13 cellular contexts compared by ENCODE assay signal in the genomic region with DNA sequence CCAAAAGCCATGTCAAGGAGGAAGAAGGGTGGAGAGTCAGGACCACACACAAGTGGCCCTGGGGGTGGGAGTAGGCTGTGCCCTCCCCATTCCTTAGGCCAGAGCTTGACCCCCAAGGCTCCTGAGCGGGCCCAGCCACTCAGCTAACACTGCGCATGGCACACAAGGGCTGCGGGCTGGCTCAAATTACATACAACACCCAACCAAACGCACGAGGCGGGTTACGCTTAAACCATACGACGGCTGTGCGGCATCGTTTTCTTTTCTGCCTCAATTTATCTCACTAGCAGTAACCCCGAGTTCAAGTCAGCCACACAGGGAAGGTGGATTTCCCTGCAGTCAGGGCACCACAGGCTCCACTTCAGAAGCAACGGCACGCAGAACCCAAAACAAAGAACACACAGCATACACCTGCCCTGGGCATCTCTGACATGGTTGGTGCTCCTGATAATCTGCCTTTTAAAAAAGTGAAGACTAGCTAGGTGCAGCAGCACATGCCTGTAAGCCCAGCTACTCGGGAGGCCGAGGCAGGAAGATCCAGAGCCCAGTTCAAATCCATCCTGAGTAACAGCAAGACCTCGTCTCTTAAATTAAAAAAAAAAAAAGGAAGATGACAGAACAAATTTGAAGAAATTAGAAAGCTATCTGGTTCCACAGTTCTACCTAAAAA. TPM values are rescaled to one million over a fixed set of nuclear protein-coding genes. Genes with fewer than 3 reads are reported as not detected.
DNase-seq lines count a peak whose midpoint lies in the region; ATAC-seq, FAIRE-seq and TF ChIP-seq lines count a peak whose summit lies in the region.
"Had no signal": no experiment of that assay in that cellular context is flagged by ENCODE, and none has a peak within 500 bp of the region (broad histone marks: within the 10 kb centered on the region; RNA-seq: fewer than 3 reads in every experiment).

No MANE protein-coding gene starts in this region.

- H3K27me3 ChIP-seq in breast epithelium: no peaks in the 10 kb centered on the region
- no peaks in the 10 kb centered on the region; a peak in 1 of 5 replicates for H3K27me3 ChIP-seq in HepG2 (ENCODE audit: control insufficient read depth in 1 of 2, insufficient read depth in 2 of 2, low read length in 2 of 2)
- H3K27me3 ChIP-seq in upper lobe of right lung: no peaks in the 10 kb centered on the region
- no peaks in the 10 kb centered on the region for H3K27me3 ChIP-seq in vagina

- peaks cover 23% of the 10 kb centered on the region for H3K4me1 Mint-ChIP-seq in MCF 10A (ENCODE audit: insufficient read depth, unreplicated experiment)

- H3K9me3 ChIP-seq in breast epithelium: no peaks in the 10 kb centered on the region
- no peaks in the 10 kb centered on the region for H3K9me3 ChIP-seq in HepG2 (ENCODE audit: low read length)
- H3K9me3 ChIP-seq in upper lobe of right lung: no peaks in the 10 kb centered on the region
- no peaks in the 10 kb centered on the region for H3K9me3 ChIP-seq in vagina
- H3K9me3 ChIP-seq: left ventricle myocardium inferior had no signal

- H3K9ac ChIP-seq in HepG2 (ENCODE audit: insufficient read depth, low read depth, low read length): no peak overlapping the region

- whole genome bisulfite sequencing in HepG2 (ENCODE audit: low lambda C conversion rate): 93% methylated on average over 17 of the region's 17 CpGs

- H3K4me2 ChIP-seq in HepG2 (ENCODE audit: low read depth, low read length): peak overlapping the region; percentile 94

- H3K4me3 ChIP-seq in breast epithelium: no peak overlapping the region
- no peak overlapping the region for H3K4me3 ChIP-seq in HepG2 (replicated peaks in 1 of 3; ENCODE audit: insufficient read depth in 1 of 3, low read depth in 2 of 3, low read length in 3 of 3)
- no peak overlapping the region for H3K4me3 ChIP-seq in upper lobe of right lung
- no peak overlapping the region for H3K4me3 ChIP-seq in vagina
- H3K4me3 ChIP-seq: left ventricle myocardium inferior had no signal

- peak overlapping the region; percentile 16 for H3K27ac Mint-ChIP-seq in MCF 10A (ENCODE audit: low read depth, unreplicated experiment)

- H3K9me3 Mint-ChIP-seq in MCF 10A (ENCODE audit: unreplicated experiment): no peaks in the 10 kb centered on the region

- intact Hi-C loops in MCF 10A (cut with micrococcal nuclease) (no loop called here), breast epithelium (cut with DNase I; ENCODE audit: low total_unique reads) (no loop called here), HepG2 (cut with micrococcal nuclease; ENCODE audit: unreplicated experiment) (no loop called here), upper lobe of right lung (cut with DNase I) (no loop called here), vagina (cut with DNase I) (no loop called here)

- TF ChIP-seq POLR2A in breast epithelium (IDR thresholded peaks at IDR 0.05): no peak
- TF ChIP-seq POLR2A in HepG2 (IDR thresholded peaks at IDR 0.05; ENCODE audit: insufficient read depth in 1 of 2, low read depth in 2 of 2, low read length in 2 of 2): no peak
- no peak for TF ChIP-seq POLR2A in vagina (IDR thresholded peaks at IDR 0.05)

- TF ChIP-seq EP300 in HepG2 (IDR thresholded peaks at IDR 0.05; ENCODE audit: low read depth in 2 of 2, low read length in 2 of 2) (no peak), HepG2 (CRISPR knock-in tag; IDR thresholded peaks at IDR 0.05; ENCODE audit: borderline replicate concordance) (no peak)

- BruUV-seq in MCF 10A (replicated peaks; lab: Mats Ljungman, UMichigan) (no TSS peak), HepG2 (replicated peaks; lab: Mats Ljungman, UMichigan) (no TSS peak)

- in situ Hi-C loops in HepG2 (cut with HindIII; ENCODE audit: extremely low pct_ligation_motif_present, low pct_unique_long_range_greater_than_20kb): no loop called here

- H3K4me1 ChIP-seq in breast epithelium (peaks cover 3 to 13% of the 10 kb centered on the region in 2 donors), HepG2 (ENCODE audit: insufficient read depth, low read length) (peaks cover 35% of the 10 kb centered on the region), upper lobe of right lung (peaks cover 30% of the 10 kb centered on the region), vagina (peaks cover 67% of the 10 kb centered on the region)

- FAIRE-seq in HepG2 (lab: Jason Lieb, UNC): no peak
- FAIRE-seq: TTC549 had no signal

- no peak for TF ChIP-seq CTCF in MCF 10A (IDR thresholded peaks at IDR 0.05; ENCODE audit: unreplicated experiment)
- no peak for TF ChIP-seq CTCF in breast epithelium (IDR thresholded peaks at IDR 0.05)
- TF ChIP-seq CTCF in VCaP (conservative IDR thresholded peaks at IDR 0.05): no peak
- no peak for TF ChIP-seq CTCF in HepG2 (CRISPR knock-in tag; IDR thresholded peaks at IDR 0.05)
- TF ChIP-seq CTCF in upper lobe of right lung (IDR thresholded peaks at IDR 0.05): no peak
- no peak for TF ChIP-seq CTCF in vagina (IDR thresholded peaks at IDR 0.05)

- POLR2A ChIA-PET in MCF 10A (lab: Yijun Ruan, JAX): interaction anchor here (0.6 to 2.0 kb wide), 3 partner anchors 10 to 98 kb away, joined by 3 to 11 read pairs (median 6); partner anchors contain the start of gene IDUA
- POLR2A ChIA-PET in HepG2 (lab: Yijun Ruan, JAX): no interaction called here

- H3K36me3 ChIP-seq in breast epithelium (no peaks in the 10 kb centered on the region), HepG2 (replicated peaks in 1 of 2; ENCODE audit: control insufficient read depth in 1 of 2, insufficient read depth in 2 of 2, low read length in 2 of 2) (peaks cover 0 to 7% of the 10 kb centered on the region in 2 experiments; a peak in 1 of 5 replicates), upper lobe of right lung (peaks cover 5% of the 10 kb centered on the region), vagina (no peaks in the 10 kb centered on the region)
- H3K36me3 ChIP-seq: left ventricle myocardium inferior had no signal

- DNase-seq in MCF 10A (ENCODE audit: unreplicated experiment) (no peak), breast epithelium (ENCODE audit: low spot score in 2 of 2) (no peak), HepG2 (ENCODE audit: low spot score) (no peak), upper lobe of right lung (peak; percentile 41), NCI-H1694 treated with DMSO at 0.1 percent for 48 hours (lab: John Stamatoyannopoulos, UW) (no peak), vagina (ENCODE audit: extremely low spot score in 2 of 2) (no peak)
- DNase-seq: activated CD4-positive, alpha-beta T cell treated with anti-CD3 and anti-CD28 coated beads, Interleukin-2, amount 50 U/mL, for 48 hours; activated naive CD4-positive, alpha-beta T cell treated with Interleukin-2 at 50 U/mL for 16 hours; effector CD4-positive, alpha-beta T cell; left ventricle myocardium inferior had no signal

- no peaks in the 10 kb centered on the region for H3K27me3 Mint-ChIP-seq in MCF 10A (ENCODE audit: insufficient read depth, unreplicated experiment)

- H3K79me2 ChIP-seq in HepG2 (ENCODE audit: insufficient read depth, low read length): peaks cover 60% of the 10 kb centered on the region

- peaks cover 30% of the 10 kb centered on the region for H4K20me1 ChIP-seq in HepG2 (ENCODE audit: insufficient read depth, low read length)

- H3K27ac ChIP-seq in breast epithelium (no peak overlapping the region), VCaP (peak overlapping the region; percentile 39), HepG2 (ENCODE audit: extremely low read length, insufficient read depth, low read length) (no peak overlapping the region), upper lobe of right lung (no peak overlapping the region), vagina (no peak overlapping the region)
- H3K27ac ChIP-seq: left ventricle myocardium inferior had no signal

- no peak for ATAC-seq in HepG2
- ATAC-seq in upper lobe of right lung: no peak
- no peak for ATAC-seq in GM18867 (IDR thresholded peaks at IDR 0.05; ENCODE audit: unreplicated experiment)

- H3K36me3 Mint-ChIP-seq in MCF 10A (ENCODE audit: insufficient read depth, unreplicated experiment): no peaks in the 10 kb centered on the region

- no peak for TF ChIP-seq RAD21 in HepG2 (CRISPR knock-in tag; IDR thresholded peaks at IDR 0.05)

- CTCF ChIA-PET in MCF 10A (lab: Yijun Ruan, JAX): no interaction called here
- CTCF ChIA-PET in HepG2 (lab: Yijun Ruan, JAX; ENCODE audit: low intra/inter-chr PET ratio, low total read pairs): no interaction called here

- H2AFZ ChIP-seq in HepG2 (ENCODE audit: low read length): no peak overlapping the region

- H3K4me3 Mint-ChIP-seq in MCF 10A (ENCODE audit: unreplicated experiment): no peak overlapping the region

RNA-seq across cellular contexts. Expression of gene GAK, which starts 2.9 kb away (rescaled TPM):
- total RNA-seq in MCF 10A (2022): 70.4 and 72.9 TPM in 2 replicates
- total RNA-seq in breast epithelium: 10 to 100 TPM; 76.2 to 95.7 (median 81.9) TPM
- 28.0 and 44.3 TPM in 2 replicates for total RNA-seq in HepG2 (2016; rRNA removed; fragmentation: Illumina TruSeq; extraction: Trizol)
- 9.9 and 11.6 TPM in 2 replicates for total RNA-seq in HepG2 (2016; cell fraction: cytosol; rRNA removed; fragmentation: Illumina TruSeq; extraction: Trizol; ENCODE audit: low read depth)
- 24.5 and 43.0 TPM in 2 replicates for total RNA-seq in HepG2 (2016; cell fraction: insoluble cytoplasmic fraction; rRNA removed; fragmentation: Illumina TruSeq; extraction: Trizol)
- 17.1 and 19.6 TPM in 2 replicates for total RNA-seq in HepG2 (2016; cell fraction: membrane; rRNA removed; fragmentation: Illumina TruSeq; extraction: Trizol)
- total RNA-seq in HepG2 (2016; cell fraction: nucleus; rRNA removed; fragmentation: Illumina TruSeq; extraction: Trizol): 31.0 and 34.6 TPM in 2 replicates
- 17.5 and 22.2 TPM in 2 replicates for polyA plus RNA-seq in HepG2 (2011; rRNA removed)
- 10.0 and 13.8 TPM in 2 replicates for polyA plus RNA-seq in HepG2 (2011; cell fraction: cytosol; rRNA removed)
- 116 and 155 TPM in 2 replicates for polyA plus RNA-seq in HepG2 (2011; cell fraction: nucleus; rRNA removed)
- polyA plus RNA-seq in HepG2 (2012): 26.0 and 32.2 TPM in 2 replicates
- 5.1 and 5.7 TPM in 2 replicates for polyA plus RNA-seq in HepG2 (2016; cell fraction: cytosol; fragmentation: Illumina TruSeq; extraction: Trizol; ENCODE audit: low read depth)
- polyA plus RNA-seq in HepG2 (2016; cell fraction: insoluble cytoplasmic fraction; fragmentation: Illumina TruSeq; extraction: Trizol; ENCODE audit: low read depth): 23.9 and 29.6 TPM in 2 replicates
- 12.2 TPM in 2 replicates for polyA plus RNA-seq in HepG2 (2016; cell fraction: membrane; fragmentation: Illumina TruSeq; extraction: Trizol; ENCODE audit: low read depth)
- polyA plus RNA-seq in HepG2 (2016; cell fraction: nucleus; fragmentation: Illumina TruSeq; extraction: Trizol; ENCODE audit: insufficient read depth, low read depth): 90.4 and 98.9 TPM in 2 replicates
- polyA minus RNA-seq in HepG2 (2011; rRNA and poly(A)+ RNA removed; ENCODE audit: low replicate concordance): 24.0 and 27.1 TPM in 2 replicates
- 17.5 and 19.4 TPM in 2 replicates for polyA minus RNA-seq in HepG2 (2011; cell fraction: cytosol; rRNA and poly(A)+ RNA removed)
- 30.3 and 44.2 TPM in 2 replicates for polyA minus RNA-seq in HepG2 (2011; cell fraction: nucleus; rRNA and poly(A)+ RNA removed)
- 138 TPM for total RNA-seq in upper lobe of right lung
- total RNA-seq in vagina: 89.1 TPM

RNA-seq across cellular contexts. Expression of gene TMEM175, which starts 3.0 kb away (rescaled TPM):
- 22.5 and 28.9 TPM in 2 replicates for total RNA-seq in MCF 10A (2022)
- 10 to 100 TPM; 26.2 to 32.2 (median 28.2) TPM for total RNA-seq in breast epithelium
- total RNA-seq in HepG2 (2016; rRNA removed; fragmentation: Illumina TruSeq; extraction: Trizol): 1.6 and 5.1 TPM in 2 replicates
- total RNA-seq in HepG2 (2016; cell fraction: cytosol; rRNA removed; fragmentation: Illumina TruSeq; extraction: Trizol; ENCODE audit: low read depth): 1.9 and 3.4 TPM in 2 replicates
- 1.1 and 3.6 TPM in 2 replicates for total RNA-seq in HepG2 (2016; cell fraction: insoluble cytoplasmic fraction; rRNA removed; fragmentation: Illumina TruSeq; extraction: Trizol)
- total RNA-seq in HepG2 (2016; cell fraction: membrane; rRNA removed; fragmentation: Illumina TruSeq; extraction: Trizol): 2.0 and 2.5 TPM in 2 replicates
- 5.8 and 6.7 TPM in 2 replicates for total RNA-seq in HepG2 (2016; cell fraction: nucleus; rRNA removed; fragmentation: Illumina TruSeq; extraction: Trizol)
- 9.9 and 20.1 TPM in 2 replicates for polyA plus RNA-seq in HepG2 (2011; rRNA removed)
- polyA plus RNA-seq in HepG2 (2011; cell fraction: cytosol; rRNA removed): 6.1 TPM in 2 replicates
- 134 and 138 TPM in 2 replicates for polyA plus RNA-seq in HepG2 (2011; cell fraction: nucleus; rRNA removed)
- 7.2 and 10.7 TPM in 2 replicates for polyA plus RNA-seq in HepG2 (2012)
- polyA plus RNA-seq in HepG2 (2016; cell fraction: cytosol; fragmentation: Illumina TruSeq; extraction: Trizol; ENCODE audit: low read depth): 1.4 and 3.1 TPM in 2 replicates
- 1.9 and 2.6 TPM in 2 replicates for polyA plus RNA-seq in HepG2 (2016; cell fraction: insoluble cytoplasmic fraction; fragmentation: Illumina TruSeq; extraction: Trizol; ENCODE audit: low read depth)
- 1.9 and 2.2 TPM in 2 replicates for polyA plus RNA-seq in HepG2 (2016; cell fraction: membrane; fragmentation: Illumina TruSeq; extraction: Trizol; ENCODE audit: low read depth)
- 19.6 and 19.8 TPM in 2 replicates for polyA plus RNA-seq in HepG2 (2016; cell fraction: nucleus; fragmentation: Illumina TruSeq; extraction: Trizol; ENCODE audit: insufficient read depth, low read depth)
- 15.5 and 17.1 TPM in 2 replicates for polyA minus RNA-seq in HepG2 (2011; rRNA and poly(A)+ RNA removed; ENCODE audit: low replicate concordance)
- polyA minus RNA-seq in HepG2 (2011; cell fraction: cytosol; rRNA and poly(A)+ RNA removed): 5.5 and 6.9 TPM in 2 replicates
- polyA minus RNA-seq in HepG2 (2011; cell fraction: nucleus; rRNA and poly(A)+ RNA removed): 8.6 and 9.7 TPM in 2 replicates
- total RNA-seq in upper lobe of right lung: 42.4 TPM
- 56.5 TPM for total RNA-seq in vagina

RNA-seq across cellular contexts. Expression of gene DGKQ, which starts 44.1 kb away (rescaled TPM):
- total RNA-seq in MCF 10A (2022): 15.9 and 17.4 TPM in 2 replicates
- total RNA-seq in breast epithelium: 1 to 10 TPM; 5.3 to 9.4 (median 8.8) TPM
- total RNA-seq in HepG2 (2016; rRNA removed; fragmentation: Illumina TruSeq; extraction: Trizol): 3.2 and 7.2 TPM in 2 replicates
- total RNA-seq in HepG2 (2016; cell fraction: cytosol; rRNA removed; fragmentation: Illumina TruSeq; extraction: Trizol; ENCODE audit: low read depth): 0.53 and 1.4 TPM in 2 replicates
- 2.4 and 7.8 TPM in 2 replicates for total RNA-seq in HepG2 (2016; cell fraction: insoluble cytoplasmic fraction; rRNA removed; fragmentation: Illumina TruSeq; extraction: Trizol)
- total RNA-seq in HepG2 (2016; cell fraction: membrane; rRNA removed; fragmentation: Illumina TruSeq; extraction: Trizol): 2.5 and 2.9 TPM in 2 replicates
- total RNA-seq in HepG2 (2016; cell fraction: nucleus; rRNA removed; fragmentation: Illumina TruSeq; extraction: Trizol): 7.0 and 7.9 TPM in 2 replicates
- 4.5 and 6.1 TPM in 2 replicates for polyA plus RNA-seq in HepG2 (2011; rRNA removed)
- 3.1 and 4.8 TPM in 2 replicates for polyA plus RNA-seq in HepG2 (2011; cell fraction: cytosol; rRNA removed)
- polyA plus RNA-seq in HepG2 (2011; cell fraction: nucleus; rRNA removed): 50.5 and 58.5 TPM in 2 replicates
- 3.0 and 5.5 TPM in 2 replicates for polyA plus RNA-seq in HepG2 (2012)
- polyA plus RNA-seq in HepG2 (2016; cell fraction: cytosol; fragmentation: Illumina TruSeq; extraction: Trizol; ENCODE audit: low read depth): 0.35 and 0.36 TPM in 2 replicates
- 2.0 and 3.4 TPM in 2 replicates for polyA plus RNA-seq in HepG2 (2016; cell fraction: insoluble cytoplasmic fraction; fragmentation: Illumina TruSeq; extraction: Trizol; ENCODE audit: low read depth)
- 1.3 and 1.7 TPM in 2 replicates for polyA plus RNA-seq in HepG2 (2016; cell fraction: membrane; fragmentation: Illumina TruSeq; extraction: Trizol; ENCODE audit: low read depth)
- polyA plus RNA-seq in HepG2 (2016; cell fraction: nucleus; fragmentation: Illumina TruSeq; extraction: Trizol; ENCODE audit: insufficient read depth, low read depth): 16.0 and 17.5 TPM in 2 replicates
- polyA minus RNA-seq in HepG2 (2011; rRNA and poly(A)+ RNA removed; ENCODE audit: low replicate concordance): 3.0 and 10.3 TPM in 2 replicates
- polyA minus RNA-seq in HepG2 (2011; cell fraction: cytosol; rRNA and poly(A)+ RNA removed): 4.2 and 4.9 TPM in 2 replicates
- 7.2 and 8.1 TPM in 2 replicates for polyA minus RNA-seq in HepG2 (2011; cell fraction: nucleus; rRNA and poly(A)+ RNA removed)
- 19.1 TPM for total RNA-seq in upper lobe of right lung
- 16.2 TPM for total RNA-seq in vagina

RNA-seq across cellular contexts. Expression of gene IDUA, which starts 57.6 kb away (rescaled TPM):
- total RNA-seq in MCF 10A (2022) (35.0 and 35.1 TPM in 2 replicates), breast epithelium (10 to 100 TPM; 16.3 to 32.8 (median 28.2) TPM), HepG2 (2016; rRNA removed; fragmentation: Illumina TruSeq; extraction: Trizol) (0.32 and 1.0 TPM in 2 replicates), upper lobe of right lung (49.2 TPM), vagina (28.0 TPM)
- not detected in 2 replicates for total RNA-seq in HepG2 (2016; cell fraction: cytosol; rRNA removed; fragmentation: Illumina TruSeq; extraction: Trizol; ENCODE audit: low read depth)
- 0.84 TPM in 1 of 2 replicates, not detected in the other for total RNA-seq in HepG2 (2016; cell fraction: insoluble cytoplasmic fraction; rRNA removed; fragmentation: Illumina TruSeq; extraction: Trizol)
- total RNA-seq in HepG2 (2016; cell fraction: membrane; rRNA removed; fragmentation: Illumina TruSeq; extraction: Trizol): 0.24 and 0.53 TPM in 2 replicates
- total RNA-seq in HepG2 (2016; cell fraction: nucleus; rRNA removed; fragmentation: Illumina TruSeq; extraction: Trizol): 0.75 and 2.8 TPM in 2 replicates
- 0.77 and 1.5 TPM in 2 replicates for polyA plus RNA-seq in HepG2 (2011; rRNA removed)
- 0.24 and 0.27 TPM in 2 replicates for polyA plus RNA-seq in HepG2 (2011; cell fraction: cytosol; rRNA removed)
- 34.5 and 42.6 TPM in 2 replicates for polyA plus RNA-seq in HepG2 (2011; cell fraction: nucleus; rRNA removed)
- polyA plus RNA-seq in HepG2 (2012): 1.0 and 2.7 TPM in 2 replicates
- polyA plus RNA-seq in HepG2 (2016; cell fraction: cytosol; fragmentation: Illumina TruSeq; extraction: Trizol; ENCODE audit: low read depth): 0.19 and 0.29 TPM in 2 replicates
- polyA plus RNA-seq in HepG2 (2016; cell fraction: insoluble cytoplasmic fraction; fragmentation: Illumina TruSeq; extraction: Trizol; ENCODE audit: low read depth): not detected in 2 replicates
- 0.19 and 0.30 TPM in 2 replicates for polyA plus RNA-seq in HepG2 (2016; cell fraction: membrane; fragmentation: Illumina TruSeq; extraction: Trizol; ENCODE audit: low read depth)
- polyA plus RNA-seq in HepG2 (2016; cell fraction: nucleus; fragmentation: Illumina TruSeq; extraction: Trizol; ENCODE audit: insufficient read depth, low read depth): 2.2 and 4.7 TPM in 2 replicates
- polyA minus RNA-seq in HepG2 (2011; rRNA and poly(A)+ RNA removed; ENCODE audit: low replicate concordance): 1.4 and 1.8 TPM in 2 replicates
- 0.69 TPM in 1 of 2 replicates, not detected in the other for polyA minus RNA-seq in HepG2 (2011; cell fraction: cytosol; rRNA and poly(A)+ RNA removed)
- 3.5 and 4.0 TPM in 2 replicates for polyA minus RNA-seq in HepG2 (2011; cell fraction: nucleus; rRNA and poly(A)+ RNA removed)
